In genomic region chr3:88167173-88167572, GRCh38 we compare ENCODE assay signal across 27 cellular contexts.
"Had no signal": no experiment of that assay in that cellular context is flagged by ENCODE, and none has a peak within 500 bp of the region (broad histone marks: within the 10 kb centered on the region; RNA-seq: fewer than 3 reads in every experiment).

No MANE protein-coding gene starts in this region.

- ATAC-seq: stimulated activated effector memory CD8-positive, alpha-beta T cell treated with anti-CD3 and anti-CD28 coated beads, Interleukin-12 subunit alpha, Interleukin-12 subunit beta, amount 100 ng/mL, for 72 hours; stimulated activated memory B cell treated with anti-CD40 and anti-IgM and Interleukin-4, amounts not matched to agents 10 μg/mL and 1 μg/mL and 100 μg/mL, for 72 hours; stimulated activated naive B cell treated with anti-CD40 and anti-IgM and Interleukin-4, amounts not matched to agents 10 μg/mL and 1 μg/mL and 100 μg/mL, for 72 hours; stimulated activated naive CD8-positive, alpha-beta T cell treated with anti-CD3 and anti-CD28 coated beads, Interleukin-15, amount 100 ng/mL, for 72 hours; stimulated activated naive CD8-positive, alpha-beta T cell treated with anti-CD3 and anti-CD28 coated beads, Interleukin-15, Interleukin-2, amounts not matched to agents 100 U/mL and 50 U/mL, for 24 hours; upper lobe of right lung had no signal

- H3K27ac Mint-ChIP-seq: stimulated activated effector memory CD8-positive, alpha-beta T cell treated with anti-CD3 and anti-CD28 coated beads, Interleukin-12 subunit alpha, Interleukin-12 subunit beta, amount 100 ng/mL, for 72 hours; stimulated activated memory B cell treated with anti-CD40 and anti-IgM and Interleukin-4, amounts not matched to agents 10 μg/mL and 1 μg/mL and 100 μg/mL, for 72 hours; stimulated activated naive B cell treated with anti-CD40 and anti-IgM and Interleukin-4, amounts not matched to agents 10 μg/mL and 1 μg/mL and 100 μg/mL, for 72 hours; stimulated activated naive CD8-positive, alpha-beta T cell treated with anti-CD3 and anti-CD28 coated beads, Interleukin-15, Interleukin-2, amounts not matched to agents 100 ng/mL and 50 ng/mL, for 24 hours had no signal

- H3K4me1 Mint-ChIP-seq: stimulated activated effector memory CD8-positive, alpha-beta T cell treated with anti-CD3 and anti-CD28 coated beads, Interleukin-12 subunit alpha, Interleukin-12 subunit beta, amount 100 ng/mL, for 72 hours had no signal

- H3K4me3 ChIP-seq: stomach, suprapubic skin, testis, thoracic aorta, thyroid gland, tibial artery, tibial nerve, transverse colon, upper lobe of left lung, upper lobe of right lung, uterus, vagina had no signal

- H3K9me3 ChIP-seq: stomach, suprapubic skin, testis, thoracic aorta, thyroid gland, tibial artery, tibial nerve, transverse colon, upper lobe of left lung, upper lobe of right lung, uterus, vagina had no signal

- H3K9me3 Mint-ChIP-seq: stimulated activated effector memory CD8-positive, alpha-beta T cell treated with anti-CD3 and anti-CD28 coated beads, Interleukin-12 subunit alpha, Interleukin-12 subunit beta, amount 100 ng/mL, for 72 hours; stimulated activated memory B cell treated with anti-CD40 and anti-IgM and Interleukin-4, amounts not matched to agents 10 μg/mL and 1 μg/mL and 100 μg/mL, for 72 hours; stimulated activated naive B cell treated with anti-CD40 and anti-IgM and Interleukin-4, amounts not matched to agents 10 μg/mL and 1 μg/mL and 100 μg/mL, for 72 hours; stimulated activated naive CD8-positive, alpha-beta T cell treated with anti-CD3 and anti-CD28 coated beads, Interleukin-15, amount 100 ng/mL, for 72 hours; stimulated activated naive CD8-positive, alpha-beta T cell treated with anti-CD3 and anti-CD28 coated beads, Interleukin-15, Interleukin-2, amounts not matched to agents 100 ng/mL and 50 ng/mL, for 24 hours had no signal

- H3K4me3 Mint-ChIP-seq: stimulated activated effector memory CD8-positive, alpha-beta T cell treated with anti-CD3 and anti-CD28 coated beads, Interleukin-12 subunit alpha, Interleukin-12 subunit beta, amount 100 ng/mL, for 72 hours; stimulated activated memory B cell treated with anti-CD40 and anti-IgM and Interleukin-4, amounts not matched to agents 10 μg/mL and 1 μg/mL and 100 μg/mL, for 72 hours; stimulated activated naive B cell treated with anti-CD40 and anti-IgM and Interleukin-4, amounts not matched to agents 10 μg/mL and 1 μg/mL and 100 μg/mL, for 72 hours; stimulated activated naive CD8-positive, alpha-beta T cell treated with anti-CD3 and anti-CD28 coated beads, Interleukin-15, amount 100 ng/mL, for 72 hours; stimulated activated naive CD8-positive, alpha-beta T cell treated with anti-CD3 and anti-CD28 coated beads, Interleukin-15, Interleukin-2, amounts not matched to agents 100 ng/mL and 50 ng/mL, for 24 hours had no signal

- H3K27me3 Mint-ChIP-seq: stimulated activated memory B cell treated with anti-CD40 and anti-IgM and Interleukin-4, amounts not matched to agents 10 μg/mL and 1 μg/mL and 100 μg/mL, for 72 hours; stimulated activated naive B cell treated with anti-CD40 and anti-IgM and Interleukin-4, amounts not matched to agents 10 μg/mL and 1 μg/mL and 100 μg/mL, for 72 hours; stimulated activated naive CD8-positive, alpha-beta T cell treated with anti-CD3 and anti-CD28 coated beads, Interleukin-15, amount 100 ng/mL, for 72 hours; stimulated activated naive CD8-positive, alpha-beta T cell treated with anti-CD3 and anti-CD28 coated beads, Interleukin-15, Interleukin-2, amounts not matched to agents 100 ng/mL and 50 ng/mL, for 24 hours had no signal

- DNase-seq: stimulated activated CD4-positive, alpha-beta T cell treated with anti-CD3 and anti-CD28 coated beads, Interleukin-2, amount 100 ng/mL, for 24 hours; stimulated activated CD4-positive, alpha-beta T cell treated with anti-CD3 and anti-CD28 coated beads, Interleukin-2, amount 100 ng/mL, for 48 hours; stimulated activated CD4-positive, alpha-beta T cell treated with anti-CD3 and anti-CD28 coated beads, Interleukin-4, amount 100 ng/mL, for 1 hour; stimulated activated CD4-positive, alpha-beta T cell treated with anti-CD3 and anti-CD28 coated beads, Interleukin-4, amount 100 ng/mL, for 24 hours; stimulated activated CD4-positive, alpha-beta T cell treated with anti-CD3 and anti-CD28 coated beads, Interleukin-4, amount 100 ng/mL, for 4 hours; stimulated activated CD8-positive, alpha-beta memory T cell treated with anti-CD3 and anti-CD28 coated beads, Interleukin-4, amount 100 ng/mL, for 48 hours; stimulated activated naive B cell treated with anti-CD40 and anti-IgM and Interleukin-4, amounts not matched to agents 10 μg/mL and 1 μg/mL and 100 μg/mL, for 72 hours; stimulated activated naive CD4-positive, alpha-beta T cell; stimulated activated naive CD4-positive, alpha-beta T cell treated with Interleukin-2 at 50 U/mL for 16 hours; stimulated activated naive CD8-positive, alpha-beta T cell treated with anti-CD3 and anti-CD28 coated beads, Interleukin-15, amount 100 ng/mL, for 72 hours; stimulated activated naive CD8-positive, alpha-beta T cell treated with anti-CD3 and anti-CD28 coated beads, Interleukin-15, Interleukin-2, amounts not matched to agents 100 U/mL and 50 U/mL, for 24 hours; stomach; substantia nigra; testis; thyroid gland; tibial artery; transverse colon; upper lobe of left lung; upper lobe of right lung; uterus had no signal

- H3K27ac ChIP-seq: stomach, suprapubic skin, testis, thoracic aorta, thyroid gland, tibial artery, tibial nerve, transverse colon, upper lobe of left lung, upper lobe of right lung, uterus, vagina had no signal

- H3K4me1 ChIP-seq: suprapubic skin, testis, thyroid gland, tibial artery, transverse colon, upper lobe of left lung, upper lobe of right lung, uterus, vagina had no signal

- H3K27me3 ChIP-seq: stomach, suprapubic skin, testis, thyroid gland, tibial artery, tibial nerve, transverse colon, upper lobe of left lung, upper lobe of right lung, uterus, vagina had no signal

- H3K36me3 ChIP-seq: suprapubic skin, thoracic aorta, thyroid gland, transverse colon, upper lobe of right lung, uterus, vagina had no signal
